Comparison of ENCODE assay signal across 25 cellular contexts in the genomic region with DNA sequence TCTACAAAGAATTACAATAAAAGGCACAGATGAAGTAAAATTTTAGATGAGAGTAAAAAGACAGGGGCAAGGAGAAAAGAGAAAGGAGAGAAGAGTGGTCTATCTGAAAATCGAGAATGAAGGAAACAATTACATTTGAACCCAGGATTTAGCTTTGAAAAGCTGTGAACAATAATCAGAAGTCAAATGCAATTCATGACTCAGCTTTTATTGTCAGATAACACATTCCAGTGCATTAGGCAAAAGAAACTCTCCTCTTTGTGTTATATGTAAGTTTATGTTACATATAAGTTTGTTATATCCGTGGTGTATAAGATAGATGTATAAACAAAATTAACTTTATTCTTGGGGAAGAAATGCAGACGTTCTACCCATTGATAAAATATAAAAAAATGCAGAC.
"Had no signal": no experiment of that assay in that cellular context is flagged by ENCODE, and none has a peak within 500 bp of the region (broad histone marks: within the 10 kb centered on the region; RNA-seq: fewer than 3 reads in every experiment).

No MANE protein-coding gene starts in this region.

- FAIRE-seq: astrocyte, TTC549 had no signal

- DNase-seq: activated B cell treated with CpG ODN at 0.5 μM for 24 hours; activated CD4-positive, alpha-beta T cell treated with anti-CD3 and anti-CD28 coated beads for 1 hour; activated CD4-positive, alpha-beta T cell treated with anti-CD3 and anti-CD28 coated beads, Interleukin-2, amount 10 ng/mL, durations not matched to agents 24 days and 14 days; activated CD4-positive, alpha-beta T cell treated with anti-CD3 and anti-CD28 coated beads, Interleukin-2, amount 50 U/mL, for 48 hours; activated CD8-positive, alpha-beta memory T cell treated with anti-CD3 and anti-CD28 coated beads, Interleukin-2, amount 10 ng/mL, durations not matched to agents 7 days and 5 days; activated effector memory CD4-positive, alpha-beta T cell treated with Interleukin-2 at 50 U/mL for 16 hours; activated naive CD4-positive, alpha-beta T cell; activated T-cell treated with anti-CD3 and anti-CD28 coated beads, Interleukin-2, amount 50 U/mL, for 24 hours; amygdala; MG63; MV-4-11; NCI-H1092 treated with DMSO at 0.1 percent for 48 hours; NCI-H1417 treated with DMSO at 0.1 percent for 48 hours; NCI-H1694 treated with DMSO at 0.1 percent for 48 hours; NCI-H2029 treated with DMSO at 0.1 percent for 48 hours; NCI-H345; NCI-H510A treated with DMSO at 0.1 percent for 48 hours; NCI-H69; NK-92 treated with Interleukin-12 subunit alpha and Interleukin-12 subunit beta, amount 100 ng/mL, for 24 hours; SIG-M5; T-helper 17 cell; T-helper 9 cell had no signal

- H3K4me3 ChIP-seq: MG63 had no signal

- H3K9me3 ChIP-seq: MG63 had no signal

- H3K27me3 ChIP-seq: MG63 had no signal

- ATAC-seq: activated CD8-positive, alpha-beta memory T cell treated with anti-CD3 and anti-CD28 coated beads, Interleukin-2, amount 10 ng/mL, durations not matched to agents 7 days and 5 days; T-helper 17 cell had no signal

- H3K27ac ChIP-seq: KMS-11 had no signal

- H3K4me2 ChIP-seq: KMS-11 had no signal

- H3K36me3 ChIP-seq: MG63 had no signal

- H3K9ac ChIP-seq: KMS-11 had no signal
